Comparison of ENCODE assay signal across 16 cellular contexts in genomic region chr6:35754452-35755321, GRCh38. TPM values are rescaled to one million over a fixed set of nuclear protein-coding genes. Genes with fewer than 3 reads are reported as not detected.
DNase-seq lines count a peak whose midpoint lies in the region; ATAC-seq, FAIRE-seq and TF ChIP-seq lines count a peak whose summit lies in the region.
"Had no signal": no experiment of that assay in that cellular context is flagged by ENCODE, and none has a peak within 500 bp of the region (broad histone marks: within the 10 kb centered on the region; RNA-seq: fewer than 3 reads in every experiment).

No MANE protein-coding gene starts in this region.

- no peak for TF ChIP-seq CTCF in HepG2 (CRISPR knock-in tag; IDR thresholded peaks at IDR 0.05)

- POLR2A ChIA-PET in HepG2 (lab: Yijun Ruan, JAX) = no interaction called here

- no peak overlapping the region for H3K27ac ChIP-seq in HepG2 (ENCODE audit: extremely low read length, insufficient read depth, low read length)
- H3K27ac ChIP-seq: colonic mucosa had no signal

- no peaks in the 10 kb centered on the region for H3K79me2 ChIP-seq in HepG2 (ENCODE audit: insufficient read depth, low read length)

- CTCF ChIA-PET in HepG2 (lab: Yijun Ruan, JAX; ENCODE audit: low intra/inter-chr PET ratio, low total read pairs) = no interaction called here

- H2AFZ ChIP-seq in HepG2 (ENCODE audit: low read length) = no peak overlapping the region

- intact Hi-C loops in HepG2 (cut with micrococcal nuclease; ENCODE audit: unreplicated experiment) = no loop called here

- no peak for TF ChIP-seq POLR2A in HepG2 (IDR thresholded peaks at IDR 0.05; ENCODE audit: insufficient read depth in 1 of 2, low read depth in 2 of 2, low read length in 2 of 2)

- no peak overlapping the region for H3K4me3 ChIP-seq in HepG2 (replicated peaks in 1 of 3; ENCODE audit: insufficient read depth in 1 of 3, low read depth in 2 of 3, low read length in 3 of 3)
- H3K4me3 ChIP-seq: colonic mucosa had no signal

- TF ChIP-seq EP300 in HepG2 (IDR thresholded peaks at IDR 0.05; ENCODE audit: low read depth in 2 of 2, low read length in 2 of 2) = no peak
- no peak for TF ChIP-seq EP300 in HepG2 (CRISPR knock-in tag; IDR thresholded peaks at IDR 0.05; ENCODE audit: borderline replicate concordance)

- WGBS in HepG2 (ENCODE audit: low lambda C conversion rate) = 57% methylated on average over 7 of the region's 7 CpGs

- no peak overlapping the region for H3K4me2 ChIP-seq in HepG2 (ENCODE audit: low read depth, low read length)

- BruUV-seq in HepG2 (replicated peaks; lab: Mats Ljungman, UMichigan) = no TSS peak

- TF ChIP-seq RAD21 in HepG2 (CRISPR knock-in tag; IDR thresholded peaks at IDR 0.05) = no peak

- DNase-seq in DMS79 (lab: John Stamatoyannopoulos, UW) (peak; percentile 98), M059J (ENCODE audit: low read depth) (peak; percentile 61), UCSD-AML1 (lab: John Stamatoyannopoulos, UW; ENCODE audit: unreplicated experiment) (peak; percentile 42), HepG2 (ENCODE audit: low spot score) (no peak), retina (no peak)
- DNase-seq in activated CD8-positive, alpha-beta memory T cell treated with anti-CD3 and anti-CD28 coated beads, Interleukin-2, amount 50 U/mL, for 48 hours = no peak
- DNase-seq: activated gamma-delta T cell treated with Interleukin-2 at 50 U/mL for 16 hours; colonic mucosa; nephron progenitor cell; OCI-M1; stimulated activated CD4-positive, alpha-beta T cell treated with anti-CD3 and anti-CD28 coated beads, Interleukin-1b, Interleukin-23, amount 100 ng/mL, for 48 hours had no signal

- H3K4me1 ChIP-seq in HepG2 (ENCODE audit: insufficient read depth, low read length) = 0 out of 2 replicates have a peak, but pooled peaks cover 14% of the 10 kb centered on the region
- H3K4me1 ChIP-seq: colonic mucosa had no signal

- in situ Hi-C loops in HepG2 (cut with HindIII; ENCODE audit: extremely low pct_ligation_motif_present, low pct_unique_long_range_greater_than_20kb) = no loop called here

- H3K36me3 ChIP-seq in HepG2 (replicated peaks in 1 of 2; ENCODE audit: control insufficient read depth in 1 of 2, insufficient read depth in 2 of 2, low read length in 2 of 2) = no peaks in the 10 kb centered on the region
- H3K36me3 ChIP-seq: colonic mucosa had no signal

- ATAC-seq in HepG2 (no peak; the same call in 2 of the 3 replicates), GM18907 (IDR thresholded peaks at IDR 0.05; ENCODE audit: unreplicated experiment) (no peak), GM21367 (IDR thresholded peaks at IDR 0.05; ENCODE audit: unreplicated experiment) (no peak)

- no peak for FAIRE-seq in HepG2 (lab: Jason Lieb, UNC)
- FAIRE-seq: GM19239 had no signal

- H3K9ac ChIP-seq in HepG2 (ENCODE audit: insufficient read depth, low read depth, low read length) = no peak overlapping the region

- no peaks in the 10 kb centered on the region for H4K20me1 ChIP-seq in HepG2 (ENCODE audit: insufficient read depth, low read length)

- no peaks in the 10 kb centered on the region for H3K9me3 ChIP-seq in HepG2 (ENCODE audit: low read length)
- H3K9me3 ChIP-seq: colonic mucosa had no signal

- peaks cover 9 to 24% of the 10 kb centered on the region in 2 experiments for H3K27me3 ChIP-seq in HepG2 (ENCODE audit: control insufficient read depth in 1 of 2, insufficient read depth in 2 of 2, low read length in 2 of 2)
- H3K27me3 ChIP-seq: colonic mucosa had no signal

RNA-seq across cellular contexts. Expression of gene ARMC12, which starts 17.9 kb away (rescaled TPM):
- 0.22 TPM in 1 of 2 replicates, not detected in the other for total RNA-seq in M059J (2014; rRNA removed; shearing (Covaris generic))
- not detected in 2 replicates for total RNA-seq in HepG2 (2016; rRNA removed; fragmentation: Illumina TruSeq; extraction: Trizol)
- total RNA-seq in HepG2 (2016; cell fraction: cytosol; rRNA removed; fragmentation: Illumina TruSeq; extraction: Trizol; ENCODE audit: low read depth) = not detected in 2 replicates
- total RNA-seq in HepG2 (2016; cell fraction: insoluble cytoplasmic fraction; rRNA removed; fragmentation: Illumina TruSeq; extraction: Trizol) = 0.17 TPM in 1 of 2 replicates, not detected in the other
- total RNA-seq in HepG2 (2016; cell fraction: membrane; rRNA removed; fragmentation: Illumina TruSeq; extraction: Trizol) = not detected in 2 replicates
- not detected in 2 replicates for total RNA-seq in HepG2 (2016; cell fraction: nucleus; rRNA removed; fragmentation: Illumina TruSeq; extraction: Trizol)
- polyA plus RNA-seq in HepG2 (2011; rRNA removed) = 1.3 and 1.4 TPM in 2 replicates
- polyA plus RNA-seq in HepG2 (2011; cell fraction: cytosol; rRNA removed) = 0.71 and 1.0 TPM in 2 replicates
- 4.4 and 4.7 TPM in 2 replicates for polyA plus RNA-seq in HepG2 (2011; cell fraction: nucleus; rRNA removed)
- 0.15 and 0.76 TPM in 2 replicates for polyA plus RNA-seq in HepG2 (2012)
- 0.15 TPM in 1 of 2 replicates, not detected in the other for polyA plus RNA-seq in HepG2 (2016; cell fraction: cytosol; fragmentation: Illumina TruSeq; extraction: Trizol; ENCODE audit: low read depth)
- polyA plus RNA-seq in HepG2 (2016; cell fraction: insoluble cytoplasmic fraction; fragmentation: Illumina TruSeq; extraction: Trizol; ENCODE audit: low read depth) = not detected in 2 replicates
- polyA plus RNA-seq in HepG2 (2016; cell fraction: membrane; fragmentation: Illumina TruSeq; extraction: Trizol; ENCODE audit: low read depth) = not detected in 2 replicates
- 0.47 TPM in 1 of 2 replicates, not detected in the other for polyA plus RNA-seq in HepG2 (2016; cell fraction: nucleus; fragmentation: Illumina TruSeq; extraction: Trizol; ENCODE audit: insufficient read depth, low read depth)
- polyA minus RNA-seq in HepG2 (2011; rRNA and poly(A)+ RNA removed; ENCODE audit: low replicate concordance) = 0.21 and 0.38 TPM in 2 replicates
- not detected in 2 replicates for polyA minus RNA-seq in HepG2 (2011; cell fraction: cytosol; rRNA and poly(A)+ RNA removed)
- polyA minus RNA-seq in HepG2 (2011; cell fraction: nucleus; rRNA and poly(A)+ RNA removed) = 1.2 TPM in 1 of 2 replicates, not detected in the other
- total RNA-seq: HT-29 had no signal

RNA-seq across cellular contexts. Expression of gene CLPSL2, which starts 21.7 kb away (rescaled TPM):
- total RNA-seq in M059J (2014; rRNA removed; shearing (Covaris generic)) = not detected in 2 replicates
- total RNA-seq in HepG2 (2016; rRNA removed; fragmentation: Illumina TruSeq; extraction: Trizol) = not detected in 2 replicates
- total RNA-seq in HepG2 (2016; cell fraction: cytosol; rRNA removed; fragmentation: Illumina TruSeq; extraction: Trizol; ENCODE audit: low read depth) = not detected in 2 replicates
- not detected in 2 replicates for total RNA-seq in HepG2 (2016; cell fraction: insoluble cytoplasmic fraction; rRNA removed; fragmentation: Illumina TruSeq; extraction: Trizol)
- not detected in 2 replicates for total RNA-seq in HepG2 (2016; cell fraction: membrane; rRNA removed; fragmentation: Illumina TruSeq; extraction: Trizol)
- not detected in 2 replicates for total RNA-seq in HepG2 (2016; cell fraction: nucleus; rRNA removed; fragmentation: Illumina TruSeq; extraction: Trizol)
- not detected in 2 replicates for polyA plus RNA-seq in HepG2 (2011; rRNA removed)
- not detected in 2 replicates for polyA plus RNA-seq in HepG2 (2011; cell fraction: cytosol; rRNA removed)
- not detected in 2 replicates for polyA plus RNA-seq in HepG2 (2011; cell fraction: nucleus; rRNA removed)
- polyA plus RNA-seq in HepG2 (2012) = not detected in 2 replicates
- polyA plus RNA-seq in HepG2 (2016; cell fraction: cytosol; fragmentation: Illumina TruSeq; extraction: Trizol; ENCODE audit: low read depth) = not detected in 2 replicates
- polyA plus RNA-seq in HepG2 (2016; cell fraction: insoluble cytoplasmic fraction; fragmentation: Illumina TruSeq; extraction: Trizol; ENCODE audit: low read depth) = not detected in 2 replicates
- not detected in 2 replicates for polyA plus RNA-seq in HepG2 (2016; cell fraction: membrane; fragmentation: Illumina TruSeq; extraction: Trizol; ENCODE audit: low read depth)
- polyA plus RNA-seq in HepG2 (2016; cell fraction: nucleus; fragmentation: Illumina TruSeq; extraction: Trizol; ENCODE audit: insufficient read depth, low read depth) = not detected in 2 replicates
- not detected in 2 replicates for polyA minus RNA-seq in HepG2 (2011; rRNA and poly(A)+ RNA removed; ENCODE audit: low replicate concordance)
- not detected in 2 replicates for polyA minus RNA-seq in HepG2 (2011; cell fraction: cytosol; rRNA and poly(A)+ RNA removed)
- polyA minus RNA-seq in HepG2 (2011; cell fraction: nucleus; rRNA and poly(A)+ RNA removed) = not detected in 2 replicates
- total RNA-seq: colonic mucosa, HT-29 had no signal

RNA-seq across cellular contexts. Expression of gene CLPSL1, which starts 26.1 kb away (rescaled TPM):
- total RNA-seq in M059J (2014; rRNA removed; shearing (Covaris generic)) = not detected in 2 replicates
- total RNA-seq in HepG2 (2016; rRNA removed; fragmentation: Illumina TruSeq; extraction: Trizol) = not detected in 2 replicates
- total RNA-seq in HepG2 (2016; cell fraction: cytosol; rRNA removed; fragmentation: Illumina TruSeq; extraction: Trizol; ENCODE audit: low read depth) = not detected in 2 replicates
- total RNA-seq in HepG2 (2016; cell fraction: insoluble cytoplasmic fraction; rRNA removed; fragmentation: Illumina TruSeq; extraction: Trizol) = not detected in 2 replicates
- not detected in 2 replicates for total RNA-seq in HepG2 (2016; cell fraction: membrane; rRNA removed; fragmentation: Illumina TruSeq; extraction: Trizol)
- not detected in 2 replicates for total RNA-seq in HepG2 (2016; cell fraction: nucleus; rRNA removed; fragmentation: Illumina TruSeq; extraction: Trizol)
- polyA plus RNA-seq in HepG2 (2011; rRNA removed) = not detected in 2 replicates
- not detected in 2 replicates for polyA plus RNA-seq in HepG2 (2011; cell fraction: cytosol; rRNA removed)
- not detected in 2 replicates for polyA plus RNA-seq in HepG2 (2011; cell fraction: nucleus; rRNA removed)
- polyA plus RNA-seq in HepG2 (2012) = not detected in 2 replicates
- not detected in 2 replicates for polyA plus RNA-seq in HepG2 (2016; cell fraction: cytosol; fragmentation: Illumina TruSeq; extraction: Trizol; ENCODE audit: low read depth)
- not detected in 2 replicates for polyA plus RNA-seq in HepG2 (2016; cell fraction: insoluble cytoplasmic fraction; fragmentation: Illumina TruSeq; extraction: Trizol; ENCODE audit: low read depth)
- polyA plus RNA-seq in HepG2 (2016; cell fraction: membrane; fragmentation: Illumina TruSeq; extraction: Trizol; ENCODE audit: low read depth) = not detected in 2 replicates
- not detected in 2 replicates for polyA plus RNA-seq in HepG2 (2016; cell fraction: nucleus; fragmentation: Illumina TruSeq; extraction: Trizol; ENCODE audit: insufficient read depth, low read depth)
- not detected in 2 replicates for polyA minus RNA-seq in HepG2 (2011; rRNA and poly(A)+ RNA removed; ENCODE audit: low replicate concordance)
- polyA minus RNA-seq in HepG2 (2011; cell fraction: cytosol; rRNA and poly(A)+ RNA removed) = not detected in 2 replicates
- not detected in 2 replicates for polyA minus RNA-seq in HepG2 (2011; cell fraction: nucleus; rRNA and poly(A)+ RNA removed)
- total RNA-seq: colonic mucosa, HT-29 had no signal

RNA-seq across cellular contexts. Expression of gene CLPS, which starts 42.4 kb away (rescaled TPM):
- not detected in 2 replicates for total RNA-seq in M059J (2014; rRNA removed; shearing (Covaris generic))
- not detected in 2 replicates for total RNA-seq in HepG2 (2016; rRNA removed; fragmentation: Illumina TruSeq; extraction: Trizol)
- total RNA-seq in HepG2 (2016; cell fraction: cytosol; rRNA removed; fragmentation: Illumina TruSeq; extraction: Trizol; ENCODE audit: low read depth) = not detected in 2 replicates
- not detected in 2 replicates for total RNA-seq in HepG2 (2016; cell fraction: insoluble cytoplasmic fraction; rRNA removed; fragmentation: Illumina TruSeq; extraction: Trizol)
- not detected in 2 replicates for total RNA-seq in HepG2 (2016; cell fraction: membrane; rRNA removed; fragmentation: Illumina TruSeq; extraction: Trizol)
- not detected in 2 replicates for total RNA-seq in HepG2 (2016; cell fraction: nucleus; rRNA removed; fragmentation: Illumina TruSeq; extraction: Trizol)
- polyA plus RNA-seq in HepG2 (2011; rRNA removed) = 0.20 TPM in 1 of 2 replicates, not detected in the other
- polyA plus RNA-seq in HepG2 (2011; cell fraction: cytosol; rRNA removed) = not detected in 2 replicates
- polyA plus RNA-seq in HepG2 (2011; cell fraction: nucleus; rRNA removed) = not detected in 2 replicates
- polyA plus RNA-seq in HepG2 (2012) = not detected in 2 replicates
- not detected in 2 replicates for polyA plus RNA-seq in HepG2 (2016; cell fraction: cytosol; fragmentation: Illumina TruSeq; extraction: Trizol; ENCODE audit: low read depth)
- polyA plus RNA-seq in HepG2 (2016; cell fraction: insoluble cytoplasmic fraction; fragmentation: Illumina TruSeq; extraction: Trizol; ENCODE audit: low read depth) = not detected in 2 replicates
- not detected in 2 replicates for polyA plus RNA-seq in HepG2 (2016; cell fraction: membrane; fragmentation: Illumina TruSeq; extraction: Trizol; ENCODE audit: low read depth)
- not detected in 2 replicates for polyA plus RNA-seq in HepG2 (2016; cell fraction: nucleus; fragmentation: Illumina TruSeq; extraction: Trizol; ENCODE audit: insufficient read depth, low read depth)
- polyA minus RNA-seq in HepG2 (2011; rRNA and poly(A)+ RNA removed; ENCODE audit: low replicate concordance) = not detected in 2 replicates
- polyA minus RNA-seq in HepG2 (2011; cell fraction: cytosol; rRNA and poly(A)+ RNA removed) = not detected in 2 replicates
- polyA minus RNA-seq in HepG2 (2011; cell fraction: nucleus; rRNA and poly(A)+ RNA removed) = not detected in 2 replicates
- total RNA-seq: HT-29 had no signal

RNA-seq across cellular contexts. Expression of gene LHFPL5, which starts 50.5 kb away (rescaled TPM):
- total RNA-seq in M059J (2014; rRNA removed; shearing (Covaris generic)) = not detected in 2 replicates
- not detected in 2 replicates for total RNA-seq in HepG2 (2016; rRNA removed; fragmentation: Illumina TruSeq; extraction: Trizol)
- not detected in 2 replicates for total RNA-seq in HepG2 (2016; cell fraction: cytosol; rRNA removed; fragmentation: Illumina TruSeq; extraction: Trizol; ENCODE audit: low read depth)
- total RNA-seq in HepG2 (2016; cell fraction: insoluble cytoplasmic fraction; rRNA removed; fragmentation: Illumina TruSeq; extraction: Trizol) = not detected in 2 replicates
- total RNA-seq in HepG2 (2016; cell fraction: membrane; rRNA removed; fragmentation: Illumina TruSeq; extraction: Trizol) = not detected in 2 replicates
- not detected in 2 replicates for total RNA-seq in HepG2 (2016; cell fraction: nucleus; rRNA removed; fragmentation: Illumina TruSeq; extraction: Trizol)
- polyA plus RNA-seq in HepG2 (2011; rRNA removed) = 0.03 TPM in 1 of 2 replicates, not detected in the other
- polyA plus RNA-seq in HepG2 (2011; cell fraction: cytosol; rRNA removed) = 0.07 TPM in 1 of 2 replicates, not detected in the other
- polyA plus RNA-seq in HepG2 (2011; cell fraction: nucleus; rRNA removed) = not detected in 2 replicates
- not detected in 2 replicates for polyA plus RNA-seq in HepG2 (2012)
- not detected in 2 replicates for polyA plus RNA-seq in HepG2 (2016; cell fraction: cytosol; fragmentation: Illumina TruSeq; extraction: Trizol; ENCODE audit: low read depth)
- not detected in 2 replicates for polyA plus RNA-seq in HepG2 (2016; cell fraction: insoluble cytoplasmic fraction; fragmentation: Illumina TruSeq; extraction: Trizol; ENCODE audit: low read depth)
- not detected in 2 replicates for polyA plus RNA-seq in HepG2 (2016; cell fraction: membrane; fragmentation: Illumina TruSeq; extraction: Trizol; ENCODE audit: low read depth)
- polyA plus RNA-seq in HepG2 (2016; cell fraction: nucleus; fragmentation: Illumina TruSeq; extraction: Trizol; ENCODE audit: insufficient read depth, low read depth) = not detected in 2 replicates
- 0.44 and 1.1 TPM in 2 replicates for polyA minus RNA-seq in HepG2 (2011; rRNA and poly(A)+ RNA removed; ENCODE audit: low replicate concordance)
- polyA minus RNA-seq in HepG2 (2011; cell fraction: cytosol; rRNA and poly(A)+ RNA removed) = not detected in 2 replicates
- polyA minus RNA-seq in HepG2 (2011; cell fraction: nucleus; rRNA and poly(A)+ RNA removed) = 0.50 TPM in 1 of 2 replicates, not detected in the other
- total RNA-seq: colonic mucosa, WTC11 had no signal

Comparison
In these comparisons a context has a peak if more than half of its experiments do, and no peak if none do; other contexts are left out.
1. DNase-seq: peak in DMS79 (single experiment), M059J (single experiment) and UCSD-AML1 (single experiment); none in HepG2 (single experiment), retina (single experiment) and activated CD8-positive, alpha-beta memory T cell treated with anti-CD3 and anti-CD28 coated beads, Interleukin-2, amount 50 U/mL, for 48 hours (single experiment).